Comparison of ENCODE assay signal across 8 cellular contexts in the genomic region with DNA sequence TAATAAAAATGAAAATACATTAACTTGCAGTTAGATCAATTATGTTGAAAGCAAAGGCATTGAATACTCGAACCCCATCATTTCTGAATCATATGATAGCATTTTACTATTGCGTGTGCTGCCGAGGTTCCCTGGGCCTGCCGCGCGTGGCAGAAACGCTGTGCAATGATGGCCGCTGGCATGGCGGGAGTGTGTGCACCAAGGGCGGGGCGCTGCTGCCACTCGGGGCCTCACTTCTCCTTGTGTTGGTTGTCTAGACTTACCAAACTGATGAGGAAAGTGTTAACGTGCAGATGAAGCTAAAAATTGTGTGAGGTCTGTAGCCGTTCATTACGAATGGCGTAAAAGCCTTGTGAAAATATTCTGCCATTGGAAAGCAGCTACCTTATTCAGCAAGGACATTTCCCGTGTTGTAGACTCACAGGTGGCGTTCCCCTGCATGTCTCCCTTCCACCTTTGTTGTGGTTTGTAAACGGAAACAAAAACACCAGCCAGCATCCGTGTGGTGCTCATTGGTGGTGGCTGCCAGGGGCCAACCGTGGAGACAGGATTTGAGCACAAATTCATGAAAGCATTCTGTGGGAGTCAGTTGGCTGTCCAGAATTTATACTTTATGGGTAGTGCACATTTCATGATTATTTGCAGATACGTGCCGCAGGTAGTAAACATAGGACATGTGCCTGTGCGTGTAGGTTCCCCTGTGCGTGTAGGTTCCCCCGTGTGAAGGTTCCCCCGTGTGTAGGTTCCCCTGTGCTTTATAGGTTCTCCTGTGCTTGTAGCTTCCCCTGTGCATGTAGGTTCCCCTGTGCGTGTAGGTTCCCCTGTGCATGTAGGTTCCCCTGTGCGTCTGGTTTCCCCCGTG. TPM values are rescaled to one million over a fixed set of nuclear protein-coding genes. Genes with fewer than 3 reads are reported as not detected.
DNase-seq lines count a peak whose midpoint lies in the region; ATAC-seq, FAIRE-seq and TF ChIP-seq lines count a peak whose summit lies in the region.

No MANE protein-coding gene starts in this region.

- peaks cover 4% of the 10 kb centered on the region for H3K27me3 Mint-ChIP-seq in activated naive CD8-positive, alpha-beta T cell treated with anti-CD3 and anti-CD28 coated beads for 36 hours

- H3K36me3 Mint-ChIP-seq in activated naive CD8-positive, alpha-beta T cell treated with anti-CD3 and anti-CD28 coated beads for 36 hours: no peaks in the 10 kb centered on the region

- H3K4me3 Mint-ChIP-seq in activated naive CD8-positive, alpha-beta T cell treated with anti-CD3 and anti-CD28 coated beads for 36 hours: peak overlapping the region; percentile 85

- peaks cover 27% of the 10 kb centered on the region for H3K4me1 Mint-ChIP-seq in activated naive CD8-positive, alpha-beta T cell treated with anti-CD3 and anti-CD28 coated beads for 36 hours

- no peak for ATAC-seq in GM19395 (IDR thresholded peaks at IDR 0.05; ENCODE audit: unreplicated experiment)
- ATAC-seq in HG02885 (IDR thresholded peaks at IDR 0.05; ENCODE audit: poor library complexity, unreplicated experiment): no peak
- no peak for ATAC-seq in SK-N-SH treated with all-trans-retinoic acid at 6 μM for 48 hours

- TF ChIP-seq POLR2A in GM12892 (IDR thresholded peaks at IDR 0.05; ENCODE audit: low read depth, low read length): no peak

- DNase-seq in GM12892 (ENCODE audit: insufficient read length) (peak; percentile 54), T-helper 9 cell (peak; percentile 60), NCI-H1092 (lab: John Stamatoyannopoulos, UW) (no peak)
- peak; percentile 76 for DNase-seq in activated naive CD8-positive, alpha-beta T cell treated with anti-CD3 and anti-CD28 coated beads for 36 hours
- DNase-seq in stimulated activated CD4-positive, alpha-beta T cell treated with anti-CD3 and anti-CD28 coated beads, Interleukin-2, amount 100 ng/mL, for 4 hours (ENCODE audit: low read depth): peak; percentile 53

- H3K9me3 Mint-ChIP-seq in activated naive CD8-positive, alpha-beta T cell treated with anti-CD3 and anti-CD28 coated beads for 36 hours: no peaks in the 10 kb centered on the region

- H3K27ac Mint-ChIP-seq in activated naive CD8-positive, alpha-beta T cell treated with anti-CD3 and anti-CD28 coated beads for 36 hours: peak overlapping the region; percentile 90

- FAIRE-seq in GM12892 (lab: Jason Lieb, UNC): peak; percentile 96

TF ChIP-seq in SK-N-SH treated with all-trans-retinoic acid at 6 μM for 48 hours, 23 proteins besides CTCF, POLR2A, EP300 and RAD21:
- TF ChIP-seq, protein P1, sequence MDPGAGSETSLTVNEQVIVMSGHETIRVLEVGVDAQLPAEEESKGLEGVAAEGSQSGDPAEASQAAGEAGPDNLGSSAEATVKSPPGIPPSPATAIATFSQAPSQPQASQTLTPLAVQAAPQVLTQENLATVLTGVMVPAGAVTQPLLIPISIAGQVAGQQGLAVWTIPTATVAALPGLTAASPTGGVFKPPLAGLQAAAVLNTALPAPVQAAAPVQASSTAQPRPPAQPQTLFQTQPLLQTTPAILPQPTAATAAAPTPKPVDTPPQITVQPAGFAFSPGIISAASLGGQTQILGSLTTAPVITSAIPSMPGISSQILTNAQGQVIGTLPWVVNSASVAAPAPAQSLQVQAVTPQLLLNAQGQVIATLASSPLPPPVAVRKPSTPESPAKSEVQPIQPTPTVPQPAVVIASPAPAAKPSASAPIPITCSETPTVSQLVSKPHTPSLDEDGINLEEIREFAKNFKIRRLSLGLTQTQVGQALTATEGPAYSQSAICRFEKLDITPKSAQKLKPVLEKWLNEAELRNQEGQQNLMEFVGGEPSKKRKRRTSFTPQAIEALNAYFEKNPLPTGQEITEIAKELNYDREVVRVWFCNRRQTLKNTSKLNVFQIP (CRISPR knock-in tag; IDR thresholded peaks at IDR 0.05; ENCODE audit: borderline replicate concordance, low read depth): no peak
- no peak for TF ChIP-seq BACH2 (CRISPR knock-in tag; IDR thresholded peaks at IDR 0.05; ENCODE audit: borderline replicate concordance)
- TF ChIP-seq, protein P2, sequence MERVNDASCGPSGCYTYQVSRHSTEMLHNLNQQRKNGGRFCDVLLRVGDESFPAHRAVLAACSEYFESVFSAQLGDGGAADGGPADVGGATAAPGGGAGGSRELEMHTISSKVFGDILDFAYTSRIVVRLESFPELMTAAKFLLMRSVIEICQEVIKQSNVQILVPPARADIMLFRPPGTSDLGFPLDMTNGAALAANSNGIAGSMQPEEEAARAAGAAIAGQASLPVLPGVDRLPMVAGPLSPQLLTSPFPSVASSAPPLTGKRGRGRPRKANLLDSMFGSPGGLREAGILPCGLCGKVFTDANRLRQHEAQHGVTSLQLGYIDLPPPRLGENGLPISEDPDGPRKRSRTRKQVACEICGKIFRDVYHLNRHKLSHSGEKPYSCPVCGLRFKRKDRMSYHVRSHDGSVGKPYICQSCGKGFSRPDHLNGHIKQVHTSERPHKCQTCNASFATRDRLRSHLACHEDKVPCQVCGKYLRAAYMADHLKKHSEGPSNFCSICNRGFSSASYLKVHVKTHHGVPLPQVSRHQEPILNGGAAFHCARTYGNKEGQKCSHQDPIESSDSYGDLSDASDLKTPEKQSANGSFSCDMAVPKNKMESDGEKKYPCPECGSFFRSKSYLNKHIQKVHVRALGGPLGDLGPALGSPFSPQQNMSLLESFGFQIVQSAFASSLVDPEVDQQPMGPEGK (CRISPR knock-in tag; IDR thresholded peaks at IDR 0.05; ENCODE audit: borderline replicate concordance): no peak
- TF ChIP-seq ISL1 (CRISPR knock-in tag; IDR thresholded peaks at IDR 0.05): no peak
- TF ChIP-seq, protein P3, sequence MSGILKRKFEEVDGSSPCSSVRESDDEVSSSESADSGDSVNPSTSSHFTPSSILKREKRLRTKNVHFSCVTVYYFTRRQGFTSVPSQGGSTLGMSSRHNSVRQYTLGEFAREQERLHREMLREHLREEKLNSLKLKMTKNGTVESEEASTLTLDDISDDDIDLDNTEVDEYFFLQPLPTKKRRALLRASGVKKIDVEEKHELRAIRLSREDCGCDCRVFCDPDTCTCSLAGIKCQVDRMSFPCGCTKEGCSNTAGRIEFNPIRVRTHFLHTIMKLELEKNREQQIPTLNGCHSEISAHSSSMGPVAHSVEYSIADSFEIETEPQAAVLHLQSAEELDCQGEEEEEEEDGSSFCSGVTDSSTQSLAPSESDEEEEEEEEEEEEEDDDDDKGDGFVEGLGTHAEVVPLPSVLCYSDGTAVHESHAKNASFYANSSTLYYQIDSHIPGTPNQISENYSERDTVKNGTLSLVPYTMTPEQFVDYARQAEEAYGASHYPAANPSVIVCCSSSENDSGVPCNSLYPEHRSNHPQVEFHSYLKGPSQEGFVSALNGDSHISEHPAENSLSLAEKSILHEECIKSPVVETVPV (CRISPR knock-in tag; IDR thresholded peaks at IDR 0.05): no peak
- TF ChIP-seq ZNF70 (CRISPR knock-in tag; IDR thresholded peaks at IDR 0.05): no peak
- TF ChIP-seq SNAI2 (CRISPR knock-in tag; IDR thresholded peaks at IDR 0.05): no peak
- no peak for TF ChIP-seq ZNF8 (CRISPR knock-in tag; IDR thresholded peaks at IDR 0.05)
- no peak for TF ChIP-seq ZFP30 (CRISPR knock-in tag; IDR thresholded peaks at IDR 0.05)
- TF ChIP-seq TCF4 (CRISPR knock-in tag; IDR thresholded peaks at IDR 0.05; ENCODE audit: borderline replicate concordance): no peak
- no peak for TF ChIP-seq ZFP3 (CRISPR knock-in tag; IDR thresholded peaks at IDR 0.05)
- TF ChIP-seq GLIS3 (CRISPR knock-in tag; IDR thresholded peaks at IDR 0.05): no peak
- TF ChIP-seq RARB (CRISPR knock-in tag; IDR thresholded peaks at IDR 0.05): no peak
- no peak for TF ChIP-seq PPARA (CRISPR knock-in tag; IDR thresholded peaks at IDR 0.05; ENCODE audit: borderline replicate concordance)
- TF ChIP-seq, protein P4, sequence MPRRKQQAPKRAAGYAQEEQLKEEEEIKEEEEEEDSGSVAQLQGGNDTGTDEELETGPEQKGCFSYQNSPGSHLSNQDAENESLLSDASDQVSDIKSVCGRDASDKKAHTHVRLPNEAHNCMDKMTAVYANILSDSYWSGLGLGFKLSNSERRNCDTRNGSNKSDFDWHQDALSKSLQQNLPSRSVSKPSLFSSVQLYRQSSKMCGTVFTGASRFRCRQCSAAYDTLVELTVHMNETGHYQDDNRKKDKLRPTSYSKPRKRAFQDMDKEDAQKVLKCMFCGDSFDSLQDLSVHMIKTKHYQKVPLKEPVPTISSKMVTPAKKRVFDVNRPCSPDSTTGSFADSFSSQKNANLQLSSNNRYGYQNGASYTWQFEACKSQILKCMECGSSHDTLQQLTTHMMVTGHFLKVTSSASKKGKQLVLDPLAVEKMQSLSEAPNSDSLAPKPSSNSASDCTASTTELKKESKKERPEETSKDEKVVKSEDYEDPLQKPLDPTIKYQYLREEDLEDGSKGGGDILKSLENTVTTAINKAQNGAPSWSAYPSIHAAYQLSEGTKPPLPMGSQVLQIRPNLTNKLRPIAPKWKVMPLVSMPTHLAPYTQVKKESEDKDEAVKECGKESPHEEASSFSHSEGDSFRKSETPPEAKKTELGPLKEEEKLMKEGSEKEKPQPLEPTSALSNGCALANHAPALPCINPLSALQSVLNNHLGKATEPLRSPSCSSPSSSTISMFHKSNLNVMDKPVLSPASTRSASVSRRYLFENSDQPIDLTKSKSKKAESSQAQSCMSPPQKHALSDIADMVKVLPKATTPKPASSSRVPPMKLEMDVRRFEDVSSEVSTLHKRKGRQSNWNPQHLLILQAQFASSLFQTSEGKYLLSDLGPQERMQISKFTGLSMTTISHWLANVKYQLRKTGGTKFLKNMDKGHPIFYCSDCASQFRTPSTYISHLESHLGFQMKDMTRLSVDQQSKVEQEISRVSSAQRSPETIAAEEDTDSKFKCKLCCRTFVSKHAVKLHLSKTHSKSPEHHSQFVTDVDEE (CRISPR knock-in tag; IDR thresholded peaks at IDR 0.05): no peak
- no peak for TF ChIP-seq OSR1 (CRISPR knock-in tag; IDR thresholded peaks at IDR 0.05)
- no peak for TF ChIP-seq ESRRG (CRISPR knock-in tag; IDR thresholded peaks at IDR 0.05)
- TF ChIP-seq CSDC2 (CRISPR knock-in tag; IDR thresholded peaks at IDR 0.05): no peak
- TF ChIP-seq ARNTL (CRISPR knock-in tag; IDR thresholded peaks at IDR 0.05; ENCODE audit: borderline replicate concordance, low read depth): no peak
TF ChIP-seq in SK-N-SH treated with all-trans-retinoic acid at 6 μM for 48 hours: peak in this region for 0.

RNA-seq across cellular contexts. Expression of gene GRAMD4, which starts 5.9 kb away (rescaled TPM):
- polyA plus RNA-seq in GM12892 (2012; ENCODE audit: missing spikeins): 5.5 TPM
- 10 to 100 TPM; 20.7 to 20.9 TPM for total RNA-seq in activated naive CD8-positive, alpha-beta T cell treated with anti-CD3 and anti-CD28 coated beads for 36 hours
